Comparison of ENCODE assay signal across 8 cellular contexts in the genomic region with DNA sequence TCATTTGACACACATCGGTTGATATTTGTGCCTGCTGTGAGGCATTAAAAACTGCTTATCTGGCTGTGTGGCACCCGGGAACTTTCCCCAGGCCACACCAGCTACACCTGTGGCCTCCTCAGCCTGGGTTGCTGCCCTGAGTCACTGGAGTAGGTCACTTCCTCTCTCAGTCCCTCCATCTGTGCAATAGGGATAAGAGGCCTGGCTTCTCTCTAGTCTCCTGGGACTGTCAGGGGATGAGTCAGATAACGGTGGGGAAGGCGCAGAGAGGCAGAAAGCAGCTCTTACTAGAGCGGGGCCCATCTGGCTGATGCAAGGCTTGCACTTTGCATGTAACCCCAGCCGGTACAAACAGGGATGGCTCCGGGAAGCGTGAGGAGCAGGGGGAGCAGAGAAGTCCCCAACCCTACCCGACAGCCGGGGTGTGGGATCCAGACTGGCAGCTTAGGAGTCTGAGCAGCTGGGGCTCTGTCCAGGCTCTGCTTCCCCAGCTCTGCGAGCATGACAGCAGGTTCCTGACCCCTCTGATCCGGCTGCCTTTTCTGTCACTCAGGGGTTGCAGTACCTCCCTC. TPM values are rescaled to one million over a fixed set of nuclear protein-coding genes. Genes with fewer than 3 reads are reported as not detected.
DNase-seq lines count a peak whose midpoint lies in the region; ATAC-seq and TF ChIP-seq lines count a peak whose summit lies in the region.

No MANE protein-coding gene starts in this region.

- H3K4me1 Mint-ChIP-seq in natural killer cell (peaks cover 47 to 60% of the 10 kb centered on the region in 2 donors), type B pancreatic cell (ENCODE audit: unreplicated experiment) (peaks cover 37% of the 10 kb centered on the region)

- H3K36me3 Mint-ChIP-seq in natural killer cell (no peaks in the 10 kb centered on the region), type B pancreatic cell (no peaks in the 10 kb centered on the region)

- no peak for TF ChIP-seq CTCF in natural killer cell (IDR thresholded peaks at IDR 0.05)
- TF ChIP-seq CTCF in type B pancreatic cell (conservative IDR thresholded peaks at IDR 0.05): no peak

- H3K27me3 Mint-ChIP-seq in natural killer cell (ENCODE audit: low read depth in 2 of 2): no peaks in the 10 kb centered on the region
- peaks cover 2% of the 10 kb centered on the region for H3K27me3 Mint-ChIP-seq in type B pancreatic cell

- intact Hi-C loops in natural killer cell (cut with micrococcal nuclease): loop anchor here (1.0 kb wide), 3 partner anchors 11 to 59 kb away; no protein-coding TSS in a partner anchor

- DNase-seq in DMS 273 (lab: John Stamatoyannopoulos, UW; ENCODE audit: unreplicated experiment) (peak; percentile 98), NOMO-1 treated with DMSO at 0.1 percent for 48 hours (lab: John Stamatoyannopoulos, UW; ENCODE audit: unreplicated experiment) (peak; percentile 93), epithelial cell of prostate (ENCODE audit: low read depth, low spot score) (peak; percentile 93), natural killer cell (peak; percentile 48), type B pancreatic cell (ENCODE audit: extremely low spot score, unreplicated experiment) (no peak)
- peak; percentile 56 for DNase-seq in activated CD8-positive, alpha-beta memory T cell treated with anti-CD3 and anti-CD28 coated beads, Interleukin-2, amount 50 U/mL, for 1 hour (ENCODE audit: extremely low read depth)

- H3K4me3 Mint-ChIP-seq in natural killer cell: peak overlapping the region; percentile 75
- peak overlapping the region; percentile 81 for H3K4me3 Mint-ChIP-seq in type B pancreatic cell

- peak overlapping the region; percentile 100 for H3K27ac ChIP-seq in epithelial cell of prostate

- H3K9me3 Mint-ChIP-seq in natural killer cell (no peaks in the 10 kb centered on the region), type B pancreatic cell (no peaks in the 10 kb centered on the region)

- ATAC-seq in GM19468 (IDR thresholded peaks at IDR 0.05; ENCODE audit: extremely low read depth, unreplicated experiment) (peak; percentile 24), HG03558 (IDR thresholded peaks at IDR 0.05; ENCODE audit: extremely low read depth, unreplicated experiment) (peak; percentile 51), natural killer cell (peak; percentile 2 to 42 (median 28))

- H3K27ac Mint-ChIP-seq in natural killer cell: peak overlapping the region; percentile 85 to 97
- peak overlapping the region; percentile 92 for H3K27ac Mint-ChIP-seq in type B pancreatic cell

RNA-seq across cellular contexts. Expression of a gene that starts 34.0 kb away (rescaled TPM):
- total RNA-seq in natural killer cell (10 to 100 TPM; 47.3 to 54.2 (median 48.7) TPM), type B pancreatic cell (ENCODE audit: low replicate concordance) (30.6 and 34.3 TPM in 2 replicates)

RNA-seq across cellular contexts. Expression of a gene that starts 47.0 kb away (rescaled TPM):
- 100 to 1,000 TPM; 174 to 232 (median 200) TPM for total RNA-seq in natural killer cell
- 95.9 and 130 TPM in 2 replicates for total RNA-seq in type B pancreatic cell (ENCODE audit: low replicate concordance)
